Comparison of ENCODE assay signal across 8 cellular contexts in genomic region chr4:2933566-2934076, GRCh38. TPM values are rescaled to one million over a fixed set of nuclear protein-coding genes. Genes with fewer than 3 reads are reported as not detected.
DNase-seq lines count a peak whose midpoint lies in the region; ATAC-seq and TF ChIP-seq lines count a peak whose summit lies in the region.

No MANE protein-coding gene starts in this region.

- H3K27ac ChIP-seq in VCaP: peak overlapping the region; percentile 94
- peak overlapping the region; percentile 34 for H3K27ac ChIP-seq in foreskin keratinocyte

- peak overlapping the region; percentile 80 for H3K4me3 Mint-ChIP-seq in progenitor cell of endocrine pancreas (ENCODE audit: low read depth)

- H3K27me3 Mint-ChIP-seq in progenitor cell of endocrine pancreas: no peaks in the 10 kb centered on the region

- H3K4me1 Mint-ChIP-seq in progenitor cell of endocrine pancreas (ENCODE audit: low read depth): peaks cover 12% of the 10 kb centered on the region

- peak overlapping the region; percentile 93 for H3K27ac Mint-ChIP-seq in progenitor cell of endocrine pancreas

- peaks cover 7% of the 10 kb centered on the region for H3K36me3 Mint-ChIP-seq in progenitor cell of endocrine pancreas (ENCODE audit: insufficient read depth)

- H3K9me3 Mint-ChIP-seq in progenitor cell of endocrine pancreas (ENCODE audit: low read depth): no peaks in the 10 kb centered on the region

- DNase-seq in EH (ENCODE audit: low read depth) (peak; percentile 18), foreskin keratinocyte (no peak), progenitor cell of endocrine pancreas (ENCODE audit: low spot score, unreplicated experiment) (no peak), hepatic stellate cell (ENCODE audit: low spot score) (no peak), NCI-H1105 (lab: John Stamatoyannopoulos, UW) (no peak)

- ATAC-seq in foreskin keratinocyte: no peak
- ATAC-seq in GM19351 (IDR thresholded peaks at IDR 0.05; ENCODE audit: unreplicated experiment): no peak
- ATAC-seq in HG02763 (IDR thresholded peaks at IDR 0.05; ENCODE audit: unreplicated experiment): no peak

- H3K4me1 ChIP-seq in foreskin keratinocyte: peaks cover 14% of the 10 kb centered on the region

- no peak for TF ChIP-seq CTCF in VCaP (conservative IDR thresholded peaks at IDR 0.05)
- TF ChIP-seq CTCF in foreskin keratinocyte (conservative IDR thresholded peaks at IDR 0.05): no peak
- TF ChIP-seq CTCF in progenitor cell of endocrine pancreas (IDR thresholded peaks at IDR 0.05; ENCODE audit: unreplicated experiment): no peak

- no peaks in the 10 kb centered on the region for H3K27me3 ChIP-seq in foreskin keratinocyte

RNA-seq across cellular contexts. Expression of gene NOP14, which starts 29.6 kb away (rescaled TPM):
- 42.2 and 52.5 TPM in 2 replicates for total RNA-seq in foreskin keratinocyte
- 27.3 and 34.3 TPM in 2 replicates for polyA plus RNA-seq in foreskin keratinocyte
- 31.5 and 33.4 TPM in 2 replicates for total RNA-seq in progenitor cell of endocrine pancreas

RNA-seq across cellular contexts. Expression of gene GRK4, which starts 29.8 kb away (rescaled TPM):
- total RNA-seq in foreskin keratinocyte: 2.7 and 2.8 TPM in 2 replicates
- 1.8 and 2.0 TPM in 2 replicates for polyA plus RNA-seq in foreskin keratinocyte
- 14.9 and 16.2 TPM in 2 replicates for total RNA-seq in progenitor cell of endocrine pancreas
